Comparison of ENCODE assay signal across 24 cellular contexts in genomic region chr11:129972596-129972995, GRCh38. TPM values are rescaled to one million over a fixed set of nuclear protein-coding genes. Genes with fewer than 3 reads are reported as not detected.
DNase-seq lines count a peak whose midpoint lies in the region; ATAC-seq and TF ChIP-seq lines count a peak whose summit lies in the region.
"Had no signal": no experiment of that assay in that cellular context is flagged by ENCODE, and none has a peak within 500 bp of the region (broad histone marks: within the 10 kb centered on the region; RNA-seq: fewer than 3 reads in every experiment).

No MANE protein-coding gene starts in this region.

- WGBS in heart left ventricle, 4 donors: 62 to 78% (median 74%) methylated on average over 4 of the region's 4 CpGs
- WGBS in thyroid gland, 2 donors: 37 to 48% methylated on average over 4 of the region's 4 CpGs
- 77% methylated on average over 4 of the region's 4 CpGs; no CpG with 5 or more reads in 1 of the 2 donors for WGBS in transverse colon (ENCODE audit: low coverage in 1 of 2), 2 donors

- H3K4me3 Mint-ChIP-seq in naive B cell: peak overlapping the region in 6 of 8 donors; percentile 52 to 79 (median 61)
- H3K4me3 Mint-ChIP-seq: activated CD8-positive, alpha-beta T cell treated with anti-CD3 and anti-CD28 coated beads, Interleukin-2, amount 10 ng/mL, durations not matched to agents 7 days and 5 days; activated naive CD8-positive, alpha-beta T cell treated with anti-CD3 and anti-CD28 coated beads, Interleukin-2, amount 10 ng/mL, durations not matched to agents 7 days and 5 days; naive thymus-derived CD8-positive, alpha-beta T cell had no signal

- intact Hi-C loops in Right ventricle myocardium superior (cut with DNase I): no loop called here
- intact Hi-C loops in heart left ventricle (cut with DNase I): no loop called here
- intact Hi-C loops in thyroid gland (cut with DNase I): no loop called here
- intact Hi-C loops in transverse colon (cut with DNase I; ENCODE audit: low total_unique reads): no loop called here

- H4K20me1 ChIP-seq in SU-DHL-6 (ENCODE audit: low read depth, low read length): no peaks in the 10 kb centered on the region

- peak overlapping the region in 3 of 6 donors; percentile 38 to 59 (median 38) for H3K27ac Mint-ChIP-seq in naive B cell
- H3K27ac Mint-ChIP-seq: activated CD8-positive, alpha-beta T cell treated with anti-CD3 and anti-CD28 coated beads, Interleukin-2, amount 10 ng/mL, durations not matched to agents 7 days and 5 days; activated naive CD8-positive, alpha-beta T cell treated with anti-CD3 and anti-CD28 coated beads, Interleukin-2, amount 10 ng/mL, durations not matched to agents 7 days and 5 days; naive thymus-derived CD8-positive, alpha-beta T cell had no signal

- H3K27ac ChIP-seq in heart left ventricle (no peak overlapping the region), SU-DHL-6 (ENCODE audit: low read depth, low read length) (peak overlapping the region; percentile 99), thyroid gland (peak overlapping the region; percentile 77 to 92 (median 87)), transverse colon (no peak overlapping the region)
- H3K27ac ChIP-seq: epithelial cell of prostate had no signal

- H2AFZ ChIP-seq in SU-DHL-6 (ENCODE audit: low read depth, low read length, severe bottlenecking): no peak overlapping the region

- H3K4me3 ChIP-seq in heart left ventricle (no peak overlapping the region), SU-DHL-6 (ENCODE audit: insufficient read depth, low read length, poor library complexity, severe bottlenecking) (peak overlapping the region; percentile 9), thyroid gland (replicated peaks in 1 of 3) (no peak overlapping the region), transverse colon (no peak overlapping the region)

- no peaks in the 10 kb centered on the region for H3K79me2 ChIP-seq in SU-DHL-6 (ENCODE audit: insufficient read depth, low read length)

- H3K4me1 Mint-ChIP-seq in naive B cell: peaks cover 31 to 56% (median 45%) of the 10 kb centered on the region in 3 donors
- H3K4me1 Mint-ChIP-seq: activated naive CD8-positive, alpha-beta T cell treated with anti-CD3 and anti-CD28 coated beads, Interleukin-2, amount 10 ng/mL, durations not matched to agents 7 days and 5 days had no signal

- H3K9me3 ChIP-seq in heart left ventricle: no peaks in the 10 kb centered on the region
- H3K9me3 ChIP-seq in SU-DHL-6 (ENCODE audit: insufficient read depth, low read length): no peaks in the 10 kb centered on the region
- no peaks in the 10 kb centered on the region for H3K9me3 ChIP-seq in thyroid gland
- H3K9me3 ChIP-seq in transverse colon: no peaks in the 10 kb centered on the region

- H3K27me3 ChIP-seq in heart left ventricle (no peaks in the 10 kb centered on the region), SU-DHL-6 (ENCODE audit: low read length) (no peaks in the 10 kb centered on the region), thyroid gland (no peaks in the 10 kb centered on the region), transverse colon (no peaks in the 10 kb centered on the region)

- peaks cover 27% of the 10 kb centered on the region for H3F3A ChIP-seq in SU-DHL-6 (ENCODE audit: insufficient read depth)

- H3K27me3 Mint-ChIP-seq in naive B cell: peaks cover 17 to 52% (median 36%) of the 10 kb centered on the region in 3 donors
- H3K27me3 Mint-ChIP-seq: activated naive CD8-positive, alpha-beta T cell treated with anti-CD3 and anti-CD28 coated beads, Interleukin-2, amount 10 ng/mL, durations not matched to agents 7 days and 5 days; naive thymus-derived CD8-positive, alpha-beta T cell had no signal

- peak overlapping the region; percentile 60 for H3K9ac ChIP-seq in SU-DHL-6 (ENCODE audit: low read length)

- ATAC-seq in Right ventricle myocardium superior (ENCODE audit: poor library complexity) (peak; percentile 28), heart left ventricle (no peak), naive B cell (ENCODE audit: low read depth in 2 of 2) (no peak)
- ATAC-seq: activated CD8-positive, alpha-beta T cell treated with anti-CD3 and anti-CD28 coated beads, Interleukin-2, amount 10 ng/mL, durations not matched to agents 7 days and 5 days; left lobe of liver; naive thymus-derived CD8-positive, alpha-beta T cell; Right ventricle myocardium inferior had no signal

- peaks cover 13 to 22% of the 10 kb centered on the region in 2 donors for H3K36me3 Mint-ChIP-seq in naive B cell

- H3K4me1 ChIP-seq in heart left ventricle (peaks cover 0 to 21% (median 0%) of the 10 kb centered on the region in 12 donors), thyroid gland (peaks cover 21 to 27% of the 10 kb centered on the region in 2 donors), transverse colon (peaks cover 0 to 21% (median 3%) of the 10 kb centered on the region in 4 donors)

- H3K9me3 Mint-ChIP-seq in naive B cell: peaks cover 0 to 2% (median 0%) of the 10 kb centered on the region in 7 donors
- H3K9me3 Mint-ChIP-seq: activated naive CD8-positive, alpha-beta T cell treated with anti-CD3 and anti-CD28 coated beads, Interleukin-2, amount 10 ng/mL, durations not matched to agents 7 days and 5 days; naive thymus-derived CD8-positive, alpha-beta T cell had no signal

- TF ChIP-seq EP300 in transverse colon (IDR thresholded peaks at IDR 0.05; ENCODE audit: low read depth): no peak

- TF ChIP-seq CTCF in heart left ventricle (IDR thresholded peaks at IDR 0.05) (no peak), SU-DHL-6 (IDR thresholded peaks at IDR 0.05; ENCODE audit: insufficient read depth, low read length, poor library complexity, severe bottlenecking) (no peak), thyroid gland (IDR thresholded peaks at IDR 0.05) (no peak), transverse colon (IDR thresholded peaks at IDR 0.05) (no peak)

- no peaks in the 10 kb centered on the region for H3K9me2 ChIP-seq in SU-DHL-6 (replicated peaks; ENCODE audit: insufficient read depth, low read length)

- no peak for TF ChIP-seq POLR2A in heart left ventricle (IDR thresholded peaks at IDR 0.05)
- TF ChIP-seq POLR2A in thyroid gland (IDR thresholded peaks at IDR 0.05): peak in 1 of 2 donors; percentile 34
- TF ChIP-seq POLR2A in transverse colon (IDR thresholded peaks at IDR 0.05): no peak

- H3K36me3 ChIP-seq in heart left ventricle: no peaks in the 10 kb centered on the region
- no peaks in the 10 kb centered on the region for H3K36me3 ChIP-seq in SU-DHL-6 (ENCODE audit: low read length)
- H3K36me3 ChIP-seq in thyroid gland: no peaks in the 10 kb centered on the region
- no peaks in the 10 kb centered on the region for H3K36me3 ChIP-seq in transverse colon

- in situ Hi-C loops in transverse colon (cut with MboI; ENCODE audit: low pct_ligation_motif_present in 1 of 4, low pct_unique_long_range_greater_than_20kb in 1 of 4, low sequenced_read_pairs in 3 of 4): no loop called here

- peak overlapping the region; percentile 75 for H3K4me2 ChIP-seq in SU-DHL-6 (ENCODE audit: low read depth, low read length, poor library complexity, severe bottlenecking)

- DNase-seq in Right ventricle myocardium superior: no peak
- DNase-seq in heart left ventricle: no peak
- DNase-seq in naive B cell: no peak
- DNase-seq in thyroid gland: peak; percentile 69
- no peak for DNase-seq in activated CD4-positive, CD25-positive, alpha-beta regulatory T cell (lab: John Stamatoyannopoulos, UW)
- no peak for DNase-seq in Ammon's horn (ENCODE audit: low spot score)
- no peak for DNase-seq in transverse colon
- DNase-seq: 8988T; activated CD4-positive, CD25-positive, alpha-beta regulatory T cell treated with anti-CD3 and anti-CD28 coated beads, Interleukin-2, amount 50 U/mL, for 72 hours; activated CD8-positive, alpha-beta T cell treated with anti-CD3 and anti-CD28 coated beads, Interleukin-2, amount 10 ng/mL, durations not matched to agents 7 days and 5 days; activated effector memory CD4-positive, alpha-beta T cell treated with Interleukin-2 at 50 U/mL for 16 hours; activated naive CD8-positive, alpha-beta T cell treated with anti-CD3 and anti-CD28 coated beads, Interleukin-2, amount 10 ng/mL, durations not matched to agents 7 days and 5 days; activated T-cell treated with anti-CD3 and anti-CD28 coated beads for 4 hours; GDM1; head of caudate nucleus; naive thymus-derived CD8-positive, alpha-beta T cell; NCI-H1092 treated with DMSO at 0.1 percent for 48 hours; NCI-H187 treated with DMSO at 0.1 percent for 48 hours; stimulated activated CD8-positive, alpha-beta memory T cell treated with anti-CD3 and anti-CD28 coated beads, Interleukin-4, amount 100 ng/mL, for 48 hours; T-helper 9 cell had no signal

RNA-seq across cellular contexts. Expression of gene PRDM10, which starts 30.0 kb away (rescaled TPM):
- total RNA-seq in Right ventricle myocardium superior: 4.9 TPM
- total RNA-seq in heart left ventricle: 1 to 10 TPM; 2.8 to 6.8 (median 4.7) TPM
- 1 to 10 TPM; 1.6 to 1.7 TPM for polyA plus RNA-seq in heart left ventricle
- 1 to 10 TPM in 5 of 6 donors, not detected in 1; 2.2 to 4.5 (median 3.4) TPM for polyA plus RNA-seq in naive B cell (ENCODE audit: low read depth in 6 of 6)
- total RNA-seq in thyroid gland: 10 to 100 TPM in 2 of 4 donors, 1 to 10 TPM in 2; 7.8 to 18.6 (median 9.7) TPM
- 10 to 100 TPM; 11.3 to 22.4 (median 15.5) TPM for total RNA-seq in transverse colon

Comparison
In these comparisons a context has a peak if more than half of its experiments do, and no peak if none do; other contexts are left out.
1. DNase-seq: peak in thyroid gland (2 of 2); none in Right ventricle myocardium superior (single experiment), heart left ventricle (0 of 5), naive B cell (single experiment), activated CD4-positive, CD25-positive, alpha-beta regulatory T cell (0 of 4), Ammon's horn (single experiment) and transverse colon (single experiment).
2. H3K27ac ChIP-seq: peak in SU-DHL-6 (single experiment) and thyroid gland (3 of 3); none in heart left ventricle (0 of 12) and transverse colon (0 of 4).